ENCODE assay signal across 1 cellular context in genomic region chr9:20209421-20210340, GRCh38.
TF ChIP-seq lines count a peak whose summit lies in the region.

No MANE protein-coding gene starts in this region.

TF ChIP-seq in GM12878, 131 proteins besides CTCF, POLR2A, EP300 and RAD21 (continued from another document):
- no peak for TF ChIP-seq IRF3 (IDR thresholded peaks at IDR 0.05)
- TF ChIP-seq IKZF2 (IDR thresholded peaks at IDR 0.05), result no peak
- no peak for TF ChIP-seq ATF3 (IDR thresholded peaks at IDR 0.05; ENCODE audit: borderline replicate concordance, extremely low read depth, low read depth, low read length)
- no peak for TF ChIP-seq ZNF592 (IDR thresholded peaks at IDR 0.05)
